ENCODE assay signal across 20 cellular contexts in genomic region chr7:115548756-115549155, GRCh38.
"Had no signal": no experiment of that assay in that cellular context is flagged by ENCODE, and none has a peak within 500 bp of the region (broad histone marks: within the 10 kb centered on the region; RNA-seq: fewer than 3 reads in every experiment).

No MANE protein-coding gene starts in this region.

- H3K36me3 ChIP-seq: adrenal gland, neutrophil, ovary, tibial artery had no signal

- H3K27ac ChIP-seq: adrenal gland, neutrophil, ovary, psoas muscle, tibial artery had no signal

- FAIRE-seq: islet of Langerhans had no signal

- DNase-seq: activated CD4-positive, alpha-beta T cell treated with anti-CD3 and anti-CD28 coated beads for 1 hour; activated CD4-positive, alpha-beta T cell treated with anti-CD3 and anti-CD28 coated beads, Interleukin-2, amount 50 U/mL, for 4 hours; activated CD8-positive, alpha-beta memory T cell treated with anti-CD3 and anti-CD28 coated beads for 24 hours; activated CD8-positive, alpha-beta memory T cell treated with anti-CD3 and anti-CD28 coated beads, Interleukin-2, amount 50 U/mL, for 4 hours; activated T-cell treated with anti-CD3 and anti-CD28 coated beads, Interleukin-2, amount 50 U/mL, for 24 hours; adrenal gland; cerebellar nuclear complex; effector CD8-positive, alpha-beta T cell; erythroblast; hypothalamus; left colon; ovary; psoas muscle; right cardiac atrium; stimulated activated CD4-positive, alpha-beta T cell treated with anti-CD3 and anti-CD28 coated beads, Interleukin-1b, Interleukin-23, amount 100 ng/mL, for 48 hours; stimulated activated naive CD8-positive, alpha-beta T cell treated with anti-CD3 and anti-CD28 coated beads, Interleukin-15, amount 100 ng/mL, for 72 hours; T-helper 1 cell; tibial artery had no signal

- H3K4me3 ChIP-seq: adrenal gland, ovary, psoas muscle, tibial artery had no signal

- H3K27me3 ChIP-seq: adrenal gland, neutrophil, ovary, tibial artery had no signal

- H3K9me3 ChIP-seq: adrenal gland, neutrophil, ovary, psoas muscle, tibial artery had no signal

- H3K4me1 ChIP-seq: adrenal gland, psoas muscle, tibial artery had no signal
